16 cellular contexts compared by ENCODE assay signal in genomic region chr9:31259824-31260223, GRCh38.
DNase-seq lines count a peak whose midpoint lies in the region; ATAC-seq and TF ChIP-seq lines count a peak whose summit lies in the region.
"Had no signal": no experiment of that assay in that cellular context is flagged by ENCODE, and none has a peak within 500 bp of the region (broad histone marks: within the 10 kb centered on the region; RNA-seq: fewer than 3 reads in every experiment).

No MANE protein-coding gene starts in this region.

- H3K4me1 Mint-ChIP-seq in activated naive CD8-positive, alpha-beta T cell (ENCODE audit: low read depth), result peaks cover 23% of the 10 kb centered on the region
- H3K4me1 Mint-ChIP-seq in activated naive CD8-positive, alpha-beta T cell treated with anti-CD3 and anti-CD28 coated beads, Interleukin-2, amount 50 U/mL, for 24 hours, result peaks cover 13% of the 10 kb centered on the region
- H3K4me1 Mint-ChIP-seq in WTC11, result peaks cover 16% of the 10 kb centered on the region
- H3K4me1 Mint-ChIP-seq: naive B cell had no signal

- no peaks in the 10 kb centered on the region for H3K27me3 ChIP-seq in KMS-11 (ENCODE audit: insufficient read depth, low read depth)
- H3K27me3 ChIP-seq: BLaER1, heart right ventricle, left lung, transverse colon had no signal

- peaks cover 4% of the 10 kb centered on the region for H3K36me3 Mint-ChIP-seq in activated naive CD8-positive, alpha-beta T cell
- H3K36me3 Mint-ChIP-seq in activated naive CD8-positive, alpha-beta T cell treated with anti-CD3 and anti-CD28 coated beads, Interleukin-2, amount 50 U/mL, for 24 hours (ENCODE audit: low read depth), result no peaks in the 10 kb centered on the region
- H3K36me3 Mint-ChIP-seq in WTC11, result no peaks in the 10 kb centered on the region
- H3K36me3 Mint-ChIP-seq: naive B cell had no signal

- no peak overlapping the region for H3K9ac ChIP-seq in KMS-11
- H3K9ac ChIP-seq: BLaER1 had no signal

- no peak for DNase-seq in activated naive CD8-positive, alpha-beta T cell treated with anti-CD3 and anti-CD28 coated beads, Interleukin-2, amount 50 U/mL, for 24 hours
- DNase-seq in WTC11 (ENCODE audit: low spot score), result no peak
- DNase-seq in DMS53 (lab: John Stamatoyannopoulos, UW), result no peak
- no peak for DNase-seq in GDM1 (lab: John Stamatoyannopoulos, UW)
- DNase-seq: anterior cingulate cortex; EL; heart right ventricle; left lung; naive B cell; SHP77 treated with DMSO at 0.1 percent for 48 hours; stimulated activated CD4-positive, alpha-beta T cell treated with anti-CD3 and anti-CD28 coated beads, Interleukin-2, amount 100 ng/mL, for 24 hours; transverse colon had no signal

- H3K4me1 ChIP-seq in KMS-11 (ENCODE audit: low read depth, poor library complexity, severe bottlenecking), result peaks cover 11% of the 10 kb centered on the region
- H3K4me1 ChIP-seq: BLaER1, heart right ventricle, left lung, transverse colon had no signal

- H3K27ac Mint-ChIP-seq in activated naive CD8-positive, alpha-beta T cell, result peak overlapping the region; percentile 81
- H3K27ac Mint-ChIP-seq in activated naive CD8-positive, alpha-beta T cell treated with anti-CD3 and anti-CD28 coated beads, Interleukin-2, amount 50 U/mL, for 24 hours, result no peak overlapping the region
- no peak overlapping the region for H3K27ac Mint-ChIP-seq in WTC11
- H3K27ac Mint-ChIP-seq: naive B cell had no signal

- no peaks in the 10 kb centered on the region for H4K20me1 ChIP-seq in KMS-11 (ENCODE audit: insufficient read depth)
- H4K20me1 ChIP-seq: BLaER1 had no signal

- H2AFZ ChIP-seq in KMS-11 (ENCODE audit: low read depth), result no peak overlapping the region

- no peaks in the 10 kb centered on the region for H3K79me2 ChIP-seq in KMS-11 (ENCODE audit: insufficient read depth, low read depth)

- no peak for ATAC-seq in activated naive CD8-positive, alpha-beta T cell treated with anti-CD3 and anti-CD28 coated beads, Interleukin-2, amount 50 U/mL, for 24 hours
- ATAC-seq in WTC11 (peak; percentile 44; the same call in 1 of the 2 replicates), HG02759 (IDR thresholded peaks at IDR 0.05; ENCODE audit: unreplicated experiment) (no peak)
- ATAC-seq: heart right ventricle, left lung had no signal

- peak overlapping the region; percentile 9; the same call in 1 of the 2 replicates for H3K4me2 ChIP-seq in KMS-11
- H3K4me2 ChIP-seq: BLaER1 had no signal

- CTCF ChIA-PET in WTC11 (lab: Charles Lee), result interaction anchor here (0.6 kb wide), 1 partner anchor 288 kb away, joined by 3 read pairs; no protein-coding TSS in a partner anchor

- H3K36me3 ChIP-seq in KMS-11 (ENCODE audit: insufficient read depth), result no peaks in the 10 kb centered on the region
- H3K36me3 ChIP-seq: BLaER1, heart right ventricle, left lung had no signal

- no peak overlapping the region for H3K4me3 ChIP-seq in KMS-11 (IDR thresholded peaks at IDR 0.05; ENCODE audit: insufficient read depth, low read depth, low read length)
- H3K4me3 ChIP-seq: BLaER1, heart right ventricle, left lung, transverse colon had no signal

- H3K4me3 Mint-ChIP-seq in activated naive CD8-positive, alpha-beta T cell, result peak overlapping the region; percentile 22
- H3K4me3 Mint-ChIP-seq in activated naive CD8-positive, alpha-beta T cell treated with anti-CD3 and anti-CD28 coated beads, Interleukin-2, amount 50 U/mL, for 24 hours, result no peak overlapping the region
- H3K4me3 Mint-ChIP-seq in WTC11, result no peak overlapping the region
- H3K4me3 Mint-ChIP-seq: naive B cell had no signal

- H3K9me3 Mint-ChIP-seq in activated naive CD8-positive, alpha-beta T cell (ENCODE audit: low read depth), result no peaks in the 10 kb centered on the region
- H3K9me3 Mint-ChIP-seq in activated naive CD8-positive, alpha-beta T cell treated with anti-CD3 and anti-CD28 coated beads, Interleukin-2, amount 50 U/mL, for 24 hours, result no peaks in the 10 kb centered on the region
- H3K9me3 Mint-ChIP-seq in WTC11, result no peaks in the 10 kb centered on the region

- H3K27ac ChIP-seq in KMS-11, result no peak overlapping the region
- H3K27ac ChIP-seq: BLaER1, heart right ventricle, left lung, transverse colon had no signal

- TF ChIP-seq CTCF in KMS-11 (conservative IDR thresholded peaks at IDR 0.05; ENCODE audit: low read depth, low read length) (no peak), WTC11 (IDR thresholded peaks at IDR 0.05) (no peak)

- no peaks in the 10 kb centered on the region for H3K27me3 Mint-ChIP-seq in activated naive CD8-positive, alpha-beta T cell
- H3K27me3 Mint-ChIP-seq in activated naive CD8-positive, alpha-beta T cell treated with anti-CD3 and anti-CD28 coated beads, Interleukin-2, amount 50 U/mL, for 24 hours, result no peaks in the 10 kb centered on the region
- H3K27me3 Mint-ChIP-seq in WTC11 (ENCODE audit: low read depth), result no peaks in the 10 kb centered on the region
- H3K27me3 Mint-ChIP-seq: naive B cell had no signal

- POLR2A ChIA-PET in WTC11 (lab: Charles Lee), result interaction anchor here (0.6 to 0.7 kb wide), 2 partner anchors 670 to 1011 kb away, joined by 3 to 5 read pairs; no protein-coding TSS in a partner anchor

TF ChIP-seq in WTC11, 78 proteins besides CTCF, POLR2A, EP300 and RAD21 (continues in another document):
- TF ChIP-seq, protein P1, sequence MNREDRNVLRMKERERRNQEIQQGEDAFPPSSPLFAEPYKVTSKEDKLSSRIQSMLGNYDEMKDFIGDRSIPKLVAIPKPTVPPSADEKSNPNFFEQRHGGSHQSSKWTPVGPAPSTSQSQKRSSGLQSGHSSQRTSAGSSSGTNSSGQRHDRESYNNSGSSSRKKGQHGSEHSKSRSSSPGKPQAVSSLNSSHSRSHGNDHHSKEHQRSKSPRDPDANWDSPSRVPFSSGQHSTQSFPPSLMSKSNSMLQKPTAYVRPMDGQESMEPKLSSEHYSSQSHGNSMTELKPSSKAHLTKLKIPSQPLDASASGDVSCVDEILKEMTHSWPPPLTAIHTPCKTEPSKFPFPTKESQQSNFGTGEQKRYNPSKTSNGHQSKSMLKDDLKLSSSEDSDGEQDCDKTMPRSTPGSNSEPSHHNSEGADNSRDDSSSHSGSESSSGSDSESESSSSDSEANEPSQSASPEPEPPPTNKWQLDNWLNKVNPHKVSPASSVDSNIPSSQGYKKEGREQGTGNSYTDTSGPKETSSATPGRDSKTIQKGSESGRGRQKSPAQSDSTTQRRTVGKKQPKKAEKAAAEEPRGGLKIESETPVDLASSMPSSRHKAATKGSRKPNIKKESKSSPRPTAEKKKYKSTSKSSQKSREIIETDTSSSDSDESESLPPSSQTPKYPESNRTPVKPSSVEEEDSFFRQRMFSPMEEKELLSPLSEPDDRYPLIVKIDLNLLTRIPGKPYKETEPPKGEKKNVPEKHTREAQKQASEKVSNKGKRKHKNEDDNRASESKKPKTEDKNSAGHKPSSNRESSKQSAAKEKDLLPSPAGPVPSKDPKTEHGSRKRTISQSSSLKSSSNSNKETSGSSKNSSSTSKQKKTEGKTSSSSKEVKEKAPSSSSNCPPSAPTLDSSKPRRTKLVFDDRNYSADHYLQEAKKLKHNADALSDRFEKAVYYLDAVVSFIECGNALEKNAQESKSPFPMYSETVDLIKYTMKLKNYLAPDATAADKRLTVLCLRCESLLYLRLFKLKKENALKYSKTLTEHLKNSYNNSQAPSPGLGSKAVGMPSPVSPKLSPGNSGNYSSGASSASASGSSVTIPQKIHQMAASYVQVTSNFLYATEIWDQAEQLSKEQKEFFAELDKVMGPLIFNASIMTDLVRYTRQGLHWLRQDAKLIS (CRISPR knock-in tag; IDR thresholded peaks at IDR 0.05; ENCODE audit: borderline replicate concordance), result no peak
- TF ChIP-seq, protein P2, sequence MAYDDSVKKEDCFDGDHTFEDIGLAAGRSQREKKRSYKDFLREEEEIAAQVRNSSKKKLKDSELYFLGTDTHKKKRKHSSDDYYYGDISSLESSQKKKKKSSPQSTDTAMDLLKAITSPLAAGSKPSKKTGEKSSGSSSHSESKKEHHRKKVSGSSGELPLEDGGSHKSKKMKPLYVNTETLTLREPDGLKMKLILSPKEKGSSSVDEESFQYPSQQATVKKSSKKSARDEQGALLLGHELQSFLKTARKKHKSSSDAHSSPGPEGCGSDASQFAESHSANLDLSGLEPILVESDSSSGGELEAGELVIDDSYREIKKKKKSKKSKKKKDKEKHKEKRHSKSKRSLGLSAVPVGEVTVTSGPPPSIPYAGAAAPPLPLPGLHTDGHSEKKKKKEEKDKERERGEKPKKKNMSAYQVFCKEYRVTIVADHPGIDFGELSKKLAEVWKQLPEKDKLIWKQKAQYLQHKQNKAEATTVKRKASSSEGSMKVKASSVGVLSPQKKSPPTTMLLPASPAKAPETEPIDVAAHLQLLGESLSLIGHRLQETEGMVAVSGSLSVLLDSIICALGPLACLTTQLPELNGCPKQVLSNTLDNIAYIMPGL (CRISPR knock-in tag; IDR thresholded peaks at IDR 0.05), result no peak
- TF ChIP-seq, protein P3, sequence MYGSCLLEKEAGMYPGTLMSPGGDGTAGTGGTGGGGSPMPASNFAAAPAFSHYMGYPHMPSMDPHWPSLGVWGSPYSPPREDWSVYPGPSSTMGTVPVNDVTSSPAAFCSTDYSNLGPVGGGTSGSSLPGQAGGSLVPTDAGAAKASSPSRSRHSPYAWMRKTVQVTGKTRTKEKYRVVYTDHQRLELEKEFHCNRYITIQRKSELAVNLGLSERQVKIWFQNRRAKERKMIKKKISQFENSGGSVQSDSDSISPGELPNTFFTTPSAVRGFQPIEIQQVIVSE (CRISPR knock-in tag; IDR thresholded peaks at IDR 0.05; ENCODE audit: borderline replicate concordance), result no peak
- TF ChIP-seq TEAD1 (CRISPR knock-in tag; IDR thresholded peaks at IDR 0.05), result no peak
